In genomic region chr21:41640756-41641509, GRCh38 we compare ENCODE assay signal across 3 cellular contexts.
TF ChIP-seq lines count a peak whose summit lies in the region.

No MANE protein-coding gene starts in this region.

TF ChIP-seq in liver, 16 proteins besides CTCF, POLR2A, EP300 and RAD21 (continued from another document):
- TF ChIP-seq REST (IDR thresholded peaks at IDR 0.05): no peak
- TF ChIP-seq FOXA1 (IDR thresholded peaks at IDR 0.05): no peak
- no peak for TF ChIP-seq HNF4A (conservative IDR thresholded peaks at IDR 0.05)

TF ChIP-seq in HepG2, 621 proteins besides CTCF, POLR2A, EP300 and RAD21 (continued from another document):
- TF ChIP-seq ELK4 (CRISPR knock-in tag; IDR thresholded peaks at IDR 0.05; ENCODE audit: borderline replicate concordance) (no peak), AKAP8 (CRISPR knock-in tag; IDR thresholded peaks at IDR 0.05) (no peak), NFIC (IDR thresholded peaks at IDR 0.05; ENCODE audit: low read length) (no peak), NFAT5 (CRISPR knock-in tag; IDR thresholded peaks at IDR 0.05) (no peak), PPARG (CRISPR knock-in tag; conservative IDR thresholded peaks at IDR 0.05) (no peak), FOSL2 (CRISPR knock-in tag; IDR thresholded peaks at IDR 0.05) (no peak), KMT2A (CRISPR knock-in tag; IDR thresholded peaks at IDR 0.05) (no peak)
TF ChIP-seq in HepG2: peak in this region for 0.

TF ChIP-seq in GM23338, 12 proteins besides CTCF, POLR2A, EP300 and RAD21 (continued from another document):
- TF ChIP-seq REST (IDR thresholded peaks at IDR 0.05; ENCODE audit: unreplicated experiment): no peak
- TF ChIP-seq ETS1 (IDR thresholded peaks at IDR 0.05): no peak
- no peak for TF ChIP-seq EZH2phosphoT487 (IDR thresholded peaks at IDR 0.05; ENCODE audit: unreplicated experiment)
- no peak for TF ChIP-seq NANOG (IDR thresholded peaks at IDR 0.05; ENCODE audit: borderline replicate concordance)
- no peak for TF ChIP-seq ZNF114 (CRISPR knock-in tag; IDR thresholded peaks at IDR 0.05)
- TF ChIP-seq EZH2 (IDR thresholded peaks at IDR 0.05; ENCODE audit: low read depth, unreplicated experiment): no peak
- TF ChIP-seq STAT1 (IDR thresholded peaks at IDR 0.05; ENCODE audit: unreplicated experiment): no peak
- TF ChIP-seq CREB1 (CRISPR knock-in tag; IDR thresholded peaks at IDR 0.05; ENCODE audit: low read depth): no peak
- TF ChIP-seq POLR2AphosphoS5 (IDR thresholded peaks at IDR 0.05; ENCODE audit: low read depth): no peak
- no peak for TF ChIP-seq ZNF462 (CRISPR knock-in tag; IDR thresholded peaks at IDR 0.05)
